In the genomic region with DNA sequence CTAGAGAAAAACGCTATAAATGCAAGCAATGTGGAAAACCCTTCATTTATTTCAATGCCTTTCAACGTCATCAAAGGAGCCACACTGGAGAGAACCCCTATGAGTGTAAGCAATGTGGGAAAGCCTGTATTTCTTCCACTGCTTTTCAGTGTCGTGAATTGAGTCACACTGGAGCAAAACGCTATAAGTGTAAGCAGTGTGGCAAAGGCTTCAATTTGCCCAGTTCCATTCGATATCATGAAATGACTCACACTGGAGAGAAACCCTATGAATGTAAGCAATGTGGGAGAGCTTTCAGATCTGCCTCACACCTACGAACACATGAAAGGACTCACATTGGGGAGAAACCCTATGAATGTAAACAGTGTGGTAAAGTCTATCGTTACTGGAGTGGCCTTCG, we compare ENCODE assay signal across 1 cellular context.
TF ChIP-seq lines count a peak whose summit lies in the region.

No MANE protein-coding gene starts in this region.

TF ChIP-seq in HepG2, 621 proteins besides CTCF, POLR2A, EP300 and RAD21:
- TF ChIP-seq, protein P1, sequence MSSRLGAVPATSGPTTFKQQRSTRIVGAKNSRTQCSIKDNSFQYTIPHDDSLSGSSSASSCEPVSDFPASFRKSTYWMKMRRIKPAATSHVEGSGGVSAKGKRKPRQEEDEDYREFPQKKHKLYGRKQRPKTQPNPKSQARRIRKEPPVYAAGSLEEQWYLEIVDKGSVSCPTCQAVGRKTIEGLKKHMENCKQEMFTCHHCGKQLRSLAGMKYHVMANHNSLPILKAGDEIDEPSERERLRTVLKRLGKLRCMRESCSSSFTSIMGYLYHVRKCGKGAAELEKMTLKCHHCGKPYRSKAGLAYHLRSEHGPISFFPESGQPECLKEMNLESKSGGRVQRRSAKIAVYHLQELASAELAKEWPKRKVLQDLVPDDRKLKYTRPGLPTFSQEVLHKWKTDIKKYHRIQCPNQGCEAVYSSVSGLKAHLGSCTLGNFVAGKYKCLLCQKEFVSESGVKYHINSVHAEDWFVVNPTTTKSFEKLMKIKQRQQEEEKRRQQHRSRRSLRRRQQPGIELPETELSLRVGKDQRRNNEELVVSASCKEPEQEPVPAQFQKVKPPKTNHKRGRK (CRISPR knock-in tag; IDR thresholded peaks at IDR 0.05) = no peak
- peak; percentile 32; the same call in 1 of the 2 replicates for TF ChIP-seq TBX3 (IDR thresholded peaks at IDR 0.05; ENCODE audit: borderline replicate concordance)
